In genomic region chr10:3136336-3136735, GRCh38 we compare ENCODE assay signal across 14 cellular contexts.
DNase-seq lines count a peak whose midpoint lies in the region; ATAC-seq lines count a peak whose summit lies in the region.
"Had no signal": no experiment of that assay in that cellular context is flagged by ENCODE, and none has a peak within 500 bp of the region (broad histone marks: within the 10 kb centered on the region; RNA-seq: fewer than 3 reads in every experiment).

No MANE protein-coding gene starts in this region.

- ATAC-seq in GM18519 (IDR thresholded peaks at IDR 0.05; ENCODE audit: low FRiP score, unreplicated experiment) (no peak), GM21619 (IDR thresholded peaks at IDR 0.05; ENCODE audit: unreplicated experiment) (no peak)
- ATAC-seq: stimulated activated effector memory CD8-positive, alpha-beta T cell treated with anti-CD3 and anti-CD28 coated beads, Interleukin-12 subunit alpha, Interleukin-12 subunit beta, amount 100 ng/mL, for 72 hours had no signal

- peak overlapping the region; percentile 54 for H3K27ac ChIP-seq in angular gyrus (ENCODE audit: low read depth, low read length)
- peak overlapping the region; percentile 36 for H3K27ac ChIP-seq in substantia nigra (ENCODE audit: low read depth, low read length, poor library complexity, severe bottlenecking)
- H3K27ac ChIP-seq: SK-N-MC had no signal

- DNase-seq in fibroblast of gingiva (ENCODE audit: low read depth), result peak; percentile 11
- DNase-seq in medulla oblongata (ENCODE audit: extremely low spot score), result peak; percentile 27
- peak in 14 of 49 donors; percentile 19 to 45 (median 25) for DNase-seq in substantia nigra (lab: John Stamatoyannopoulos, UW)
- DNase-seq in stimulated activated naive CD4-positive, alpha-beta T cell treated with Interleukin-2 at 50 U/mL for 16 hours (lab: John Stamatoyannopoulos, UW), result no peak
- no peak for DNase-seq in GM19240 (ENCODE audit: insufficient read length, low spot score)
- DNase-seq: activated naive CD4-positive, alpha-beta T cell treated with anti-CD3 and anti-CD28 coated beads, Interleukin-2, amount 10 ng/mL, durations not matched to agents 7 days and 5 days; CD4-positive, CD25-positive, alpha-beta regulatory T cell; NCI-H1048; stimulated activated CD4-positive, alpha-beta T cell treated with anti-CD3 and anti-CD28 coated beads, Interleukin-4, amount 100 ng/mL, for 4 hours had no signal

Comparison
In these comparisons a context has a peak if more than half of its experiments do, and no peak if none do; other contexts are left out.
1. DNase-seq: peak in fibroblast of gingiva (single experiment) and medulla oblongata (single experiment); none in stimulated activated naive CD4-positive, alpha-beta T cell treated with Interleukin-2 at 50 U/mL for 16 hours (single experiment) and GM19240 (single experiment).